In genomic region chr14:91420686-91421085, GRCh38 we compare ENCODE assay signal across 1 cellular context.
TF ChIP-seq lines count a peak whose summit lies in the region.

No MANE protein-coding gene starts in this region.

TF ChIP-seq in HepG2, 621 proteins besides CTCF, POLR2A, EP300 and RAD21:
- TF ChIP-seq ZBTB37 (CRISPR knock-in tag; IDR thresholded peaks at IDR 0.05): no peak
- TF ChIP-seq PBX2 (CRISPR knock-in tag; IDR thresholded peaks at IDR 0.05): no peak
- TF ChIP-seq TEAD3 (CRISPR knock-in tag; optimal IDR thresholded peaks at IDR 0.05; ENCODE audit: borderline replicate concordance): peak; percentile 16
- no peak for TF ChIP-seq FOXO1 (CRISPR knock-in tag; IDR thresholded peaks at IDR 0.05)
- TF ChIP-seq ZFX (CRISPR knock-in tag; IDR thresholded peaks at IDR 0.05; ENCODE audit: low read depth): 0 out of 2 replicates have a peak, but pooled peaks have one; percentile 23
- no peak for TF ChIP-seq FOXO4 (CRISPR knock-in tag; conservative IDR thresholded peaks at IDR 0.05)
TF ChIP-seq in HepG2: peak in this region for 2.
